17 cellular contexts compared by ENCODE assay signal in the genomic region with DNA sequence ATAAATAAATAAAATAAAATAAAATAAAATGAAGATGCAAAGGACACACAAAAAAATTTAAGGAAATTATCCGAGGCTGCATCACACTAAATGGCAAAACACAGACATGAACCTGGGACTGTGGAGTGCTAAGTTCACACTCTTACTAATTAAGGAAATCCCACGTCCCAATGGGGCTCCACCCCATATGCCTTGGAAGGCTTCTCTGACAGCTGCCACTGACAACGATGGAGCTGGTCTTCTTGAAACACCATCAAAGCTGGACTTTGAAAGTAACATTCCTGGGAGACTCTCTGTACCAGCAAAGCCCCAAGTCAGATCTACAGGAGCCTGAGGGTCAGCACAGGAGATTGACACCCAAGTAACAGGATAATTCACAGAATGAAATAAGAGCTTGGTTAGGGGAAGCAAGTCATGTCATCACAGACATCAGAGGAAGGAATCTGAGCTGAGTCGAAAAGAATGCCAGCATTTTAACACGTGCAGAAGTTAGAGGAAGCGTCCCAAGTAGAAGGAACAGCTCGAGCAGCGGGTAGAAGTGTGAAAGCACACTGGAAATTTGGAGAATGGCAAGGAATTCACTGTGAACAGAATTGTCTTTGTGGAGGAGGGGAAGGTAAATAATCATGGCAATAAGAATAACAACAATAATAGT. TPM values are rescaled to one million over a fixed set of nuclear protein-coding genes. Genes with fewer than 3 reads are reported as not detected.
A peak's percentile ranks its signal among the peaks of the same experiment; 100 is the strongest.
DNase-seq lines count a peak whose midpoint lies in the region; ATAC-seq and TF ChIP-seq lines count a peak whose summit lies in the region.
"Had no signal": no experiment of that assay in that cellular context is flagged by ENCODE, and none has a peak within 500 bp of the region (broad histone marks: within the 10 kb centered on the region; RNA-seq: fewer than 3 reads in every experiment).

No MANE protein-coding gene starts in this region.

- H3K36me3 ChIP-seq in esophagus squamous epithelium = peaks cover 0 to 8% (median 0%) of the 10 kb centered on the region in 3 donors
- H3K36me3 ChIP-seq: ascending aorta, lower lobe of right lung, ovary had no signal

- H3K9me3 ChIP-seq in esophagus squamous epithelium = no peaks in the 10 kb centered on the region
- H3K9me3 ChIP-seq: ascending aorta, lower lobe of right lung, ovary had no signal

- H3K27ac ChIP-seq in esophagus squamous epithelium = no peak overlapping the region
- H3K27ac ChIP-seq: ascending aorta, lower lobe of right lung, ovary had no signal

- peaks cover 73% of the 10 kb centered on the region for H3K4me1 Mint-ChIP-seq in activated naive CD8-positive, alpha-beta T cell treated with anti-CD3 and anti-CD28 coated beads, Interleukin-2, amount 10 ng/mL, durations not matched to agents 7 days and 5 days

- peak overlapping the region; percentile 1 for H3K27ac Mint-ChIP-seq in activated naive CD8-positive, alpha-beta T cell treated with anti-CD3 and anti-CD28 coated beads, Interleukin-2, amount 10 ng/mL, durations not matched to agents 7 days and 5 days

- H3K27me3 ChIP-seq in esophagus squamous epithelium = no peaks in the 10 kb centered on the region
- H3K27me3 ChIP-seq: ascending aorta, ovary had no signal

- H3K9me3 Mint-ChIP-seq in activated naive CD8-positive, alpha-beta T cell treated with anti-CD3 and anti-CD28 coated beads, Interleukin-2, amount 10 ng/mL, durations not matched to agents 7 days and 5 days = no peaks in the 10 kb centered on the region
- H3K9me3 Mint-ChIP-seq: CD4-positive, CD25-positive, alpha-beta regulatory T cell had no signal

- intact Hi-C loops in esophagus squamous epithelium (cut with DNase I) = no loop called here

- TF ChIP-seq POLR2A in esophagus squamous epithelium (IDR thresholded peaks at IDR 0.05) = no peak

- no peak overlapping the region for H3K4me3 Mint-ChIP-seq in activated naive CD8-positive, alpha-beta T cell treated with anti-CD3 and anti-CD28 coated beads, Interleukin-2, amount 10 ng/mL, durations not matched to agents 7 days and 5 days

- H3K27me3 Mint-ChIP-seq in activated naive CD8-positive, alpha-beta T cell treated with anti-CD3 and anti-CD28 coated beads, Interleukin-2, amount 10 ng/mL, durations not matched to agents 7 days and 5 days = no peaks in the 10 kb centered on the region
- H3K27me3 Mint-ChIP-seq: CD4-positive, CD25-positive, alpha-beta regulatory T cell had no signal

- H3K4me1 ChIP-seq in esophagus squamous epithelium = peaks cover 0 to 36% (median 9%) of the 10 kb centered on the region in 3 donors
- H3K4me1 ChIP-seq: ascending aorta had no signal

- no peak for ATAC-seq in activated naive CD8-positive, alpha-beta T cell treated with anti-CD3 and anti-CD28 coated beads, Interleukin-2, amount 10 ng/mL, durations not matched to agents 7 days and 5 days (ENCODE audit: low read depth)
- ATAC-seq: GM12878, lower lobe of right lung had no signal

- H3K36me3 Mint-ChIP-seq in activated naive CD8-positive, alpha-beta T cell treated with anti-CD3 and anti-CD28 coated beads, Interleukin-2, amount 10 ng/mL, durations not matched to agents 7 days and 5 days = peaks cover 44% of the 10 kb centered on the region

- 57 to 62% methylated on average over 8 of the region's 8 CpGs for WGBS in esophagus squamous epithelium, 2 donors

- TF ChIP-seq CTCF in esophagus squamous epithelium (IDR thresholded peaks at IDR 0.05) = no peak

- POLR2A ChIA-PET in activated naive CD8-positive, alpha-beta T cell treated with anti-CD3 and anti-CD28 coated beads, Interleukin-2, amount 10 ng/mL, durations not matched to agents 7 days and 5 days (lab: Charles Lee) = interaction anchor here (0.7 kb wide), 2 partner anchors 17 to 46 kb away, joined by 3 to 6 read pairs; a partner anchor contains a TSS

- H3K4me3 ChIP-seq in esophagus squamous epithelium = no peak overlapping the region
- H3K4me3 ChIP-seq: ascending aorta, GM12878, lower lobe of right lung, ovary had no signal

- DNase-seq in GM03348 (ENCODE audit: low spot score) (peak; percentile 33), left kidney (ENCODE audit: low read depth, low spot score) (peak; percentile 32), putamen (ENCODE audit: low spot score) (peak; percentile 13), NCI-H1417 treated with DMSO at 0.1 percent for 48 hours (lab: John Stamatoyannopoulos, UW) (no peak), NCI-H526 treated with DMSO at 0.1 percent for 48 hours (lab: John Stamatoyannopoulos, UW) (no peak), esophagus squamous epithelium (lab: John Stamatoyannopoulos, UW) (no peak), SHP77 (lab: John Stamatoyannopoulos, UW) (no peak)
- no peak for DNase-seq in activated naive CD8-positive, alpha-beta T cell treated with anti-CD3 and anti-CD28 coated beads, Interleukin-2, amount 10 ng/mL, durations not matched to agents 7 days and 5 days
- DNase-seq: CD4-positive, CD25-positive, alpha-beta regulatory T cell; EL; lower lobe of right lung; NCI-H446; ovary had no signal

RNA-seq across cellular contexts. Expression of a gene that starts 13.8 kb away (rescaled TPM):
- total RNA-seq in activated naive CD8-positive, alpha-beta T cell treated with anti-CD3 and anti-CD28 coated beads, Interleukin-2, amount 10 ng/mL, durations not matched to agents 7 days and 5 days = 10 to 100 TPM; 54.8 to 58.5 TPM
- total RNA-seq in esophagus squamous epithelium = 10 to 100 TPM; 27.2 to 40.6 (median 32.5) TPM

RNA-seq across cellular contexts. Expression of a gene that starts 41.7 kb away (rescaled TPM):
- not detected for total RNA-seq in activated naive CD8-positive, alpha-beta T cell treated with anti-CD3 and anti-CD28 coated beads, Interleukin-2, amount 10 ng/mL, durations not matched to agents 7 days and 5 days
- total RNA-seq in esophagus squamous epithelium = under 1 TPM in 1 of 4 donors, not detected in 3; 0.95 TPM
- total RNA-seq: CD4-positive, CD25-positive, alpha-beta regulatory T cell; LHCN-M2; SK-MEL-5 had no signal

RNA-seq across cellular contexts. Expression of a gene that starts 45.6 kb away (rescaled TPM):
- not detected for total RNA-seq in activated naive CD8-positive, alpha-beta T cell treated with anti-CD3 and anti-CD28 coated beads, Interleukin-2, amount 10 ng/mL, durations not matched to agents 7 days and 5 days
- total RNA-seq in esophagus squamous epithelium = not detected
- total RNA-seq: ascending aorta; CD4-positive, CD25-positive, alpha-beta regulatory T cell; LHCN-M2; lower lobe of right lung had no signal

Comparison
In these comparisons a context has a peak if more than half of its experiments do, and no peak if none do; other contexts are left out.
1. DNase-seq: peak in GM03348 (single experiment), left kidney (single experiment) and putamen (single experiment); none in activated naive CD8-positive, alpha-beta T cell treated with anti-CD3 and anti-CD28 coated beads, Interleukin-2, amount 10 ng/mL, durations not matched to agents 7 days and 5 days (single experiment), NCI-H1417 treated with DMSO at 0.1 percent for 48 hours (single experiment), NCI-H526 treated with DMSO at 0.1 percent for 48 hours (single experiment), esophagus squamous epithelium (single experiment) and SHP77 (0 of 2).